ENCODE assay signal across 1 cellular context in genomic region chr1:31027693-31028526, GRCh38.
TF ChIP-seq lines count a peak whose summit lies in the region.

No MANE protein-coding gene starts in this region.

TF ChIP-seq in GM12878, 131 proteins besides CTCF, POLR2A, EP300 and RAD21 (continued from another document):
- TF ChIP-seq E4F1 (IDR thresholded peaks at IDR 0.05; ENCODE audit: borderline replicate concordance, partially characterized antibody), result no peak
- TF ChIP-seq MEF2A (IDR thresholded peaks at IDR 0.05; ENCODE audit: insufficient read depth, low read depth, low read length), result peak; percentile 60; the same call in 1 of the 2 replicates
- no peak for TF ChIP-seq USF2 (IDR thresholded peaks at IDR 0.05; ENCODE audit: borderline replicate concordance, low read depth, low read length)
- no peak for TF ChIP-seq MEF2B (IDR thresholded peaks at IDR 0.05; ENCODE audit: partially characterized antibody, poor library complexity, severe bottlenecking)
- no peak for TF ChIP-seq BRCA1 (IDR thresholded peaks at IDR 0.05; ENCODE audit: low read depth, low read length)
- no peak for TF ChIP-seq BCL3 (IDR thresholded peaks at IDR 0.05; ENCODE audit: borderline replicate concordance, insufficient read depth, low read depth, low read length, poor library complexity, severe bottlenecking)
- TF ChIP-seq STAT3 (IDR thresholded peaks at IDR 0.05; ENCODE audit: low read depth, low read length), result no peak
- TF ChIP-seq IKZF2 (IDR thresholded peaks at IDR 0.05), result peak; percentile 61 to 66; a peak in 2 of 4 replicates
- no peak for TF ChIP-seq ASH2L (IDR thresholded peaks at IDR 0.05; ENCODE audit: borderline replicate concordance, low read depth)
- TF ChIP-seq JUND (IDR thresholded peaks at IDR 0.05; ENCODE audit: low read depth, low read length), result no peak
- peak; percentile 55; the same call in 1 of the 2 replicates for TF ChIP-seq IKZF1 (conservative IDR thresholded peaks at IDR 0.05)
- TF ChIP-seq ETV6 (conservative IDR thresholded peaks at IDR 0.05 in 1 of 2, IDR thresholded peaks at IDR 0.05 in 1 of 2; ENCODE audit: borderline replicate concordance in 1 of 2, low read depth in 1 of 2), result peak in 1 of 2 experiments; percentile 77; a peak in 1 of 4 replicates
- TF ChIP-seq CEBPZ (IDR thresholded peaks at IDR 0.05; ENCODE audit: low read depth, low read length), result no peak
- 0 out of 4 replicates have a peak, but pooled peaks of 1 of the 2 experiments have one; percentile 26 for TF ChIP-seq CEBPB (IDR thresholded peaks at IDR 0.05; ENCODE audit: borderline replicate concordance in 1 of 2, low read depth in 2 of 2, low read length in 2 of 2)
- TF ChIP-seq MAX (IDR thresholded peaks at IDR 0.05; ENCODE audit: low read depth, low read length), result no peak
- TF ChIP-seq RFX5 (IDR thresholded peaks at IDR 0.05; ENCODE audit: low read depth, low read length), result no peak
- TF ChIP-seq JUNB (IDR thresholded peaks at IDR 0.05), result peak; percentile 36
- TF ChIP-seq MLLT1 (IDR thresholded peaks at IDR 0.05), result no peak
- no peak for TF ChIP-seq HSF1 (IDR thresholded peaks at IDR 0.05; ENCODE audit: low read depth, low read length)
- TF ChIP-seq SRF (IDR thresholded peaks at IDR 0.05; ENCODE audit: low read depth in 2 of 2, low read length in 2 of 2), result no peak
- TF ChIP-seq PML (IDR thresholded peaks at IDR 0.05; ENCODE audit: low read length), result no peak
